Comparison of ENCODE assay signal across 24 cellular contexts in genomic region chr14:23665302-23666016, GRCh38. TPM values are rescaled to one million over a fixed set of nuclear protein-coding genes. Genes with fewer than 3 reads are reported as not detected.
DNase-seq lines count a peak whose midpoint lies in the region; ATAC-seq, FAIRE-seq and TF ChIP-seq lines count a peak whose summit lies in the region.
"Had no signal": no experiment of that assay in that cellular context is flagged by ENCODE, and none has a peak within 500 bp of the region (broad histone marks: within the 10 kb centered on the region; RNA-seq: fewer than 3 reads in every experiment).

No MANE protein-coding gene starts in this region.

- CTCF ChIA-PET in PC-3 (lab: Charles Lee) (interaction anchor here (0.5 to 1.3 kb wide), 6 partner anchors 18 to 265 kb away, joined by 3 to 19 read pairs (median 6); no protein-coding TSS in a partner anchor), H1 (lab: Charles Lee; ENCODE audit: partially characterized antibody) (interaction anchor here (0.6 to 4.3 kb wide), 51 partner anchors 9 to 294 kb away, joined by 3 to 45 read pairs (median 5); no protein-coding TSS in a partner anchor), HEK293T (lab: Yijun Ruan, JAX) (interaction anchor here (0.6 to 2.2 kb wide), 7 partner anchors 8 to 245 kb away, joined by 3 to 14 read pairs (median 4); no protein-coding TSS in a partner anchor), Calu3 (lab: Charles Lee) (interaction anchor here (0.7 to 1.7 kb wide), 8 partner anchors 29 to 253 kb away, joined by 3 to 45 read pairs (median 4); no protein-coding TSS in a partner anchor)

- no peak for TF ChIP-seq RAD21 in H1 (IDR thresholded peaks at IDR 0.05 in 1 of 2, conservative IDR thresholded peaks at IDR 0.05 in 1 of 2; ENCODE audit: low read depth in 2 of 2, low read length in 2 of 2)

- TF ChIP-seq EP300 in H1 (IDR thresholded peaks at IDR 0.05; ENCODE audit: borderline replicate concordance in 1 of 2, low read depth in 2 of 2, low read length in 2 of 2): no peak

- no peaks in the 10 kb centered on the region for H3K9me3 Mint-ChIP-seq in activated CD4-positive, alpha-beta T cell treated with anti-CD3 and anti-CD28 coated beads, Interleukin-2, amount 10 ng/mL, durations not matched to agents 24 days and 14 days
- H3K9me3 Mint-ChIP-seq in Calu3 (ENCODE audit: low read depth, unreplicated experiment): no peaks in the 10 kb centered on the region
- H3K9me3 Mint-ChIP-seq: CD4-positive, CD25-positive, alpha-beta regulatory T cell; naive thymus-derived CD8-positive, alpha-beta T cell; stimulated activated memory B cell treated with anti-CD40 and anti-IgM and Interleukin-4, amounts not matched to agents 10 μg/mL and 1 μg/mL and 100 μg/mL, for 72 hours had no signal

- no peaks in the 10 kb centered on the region for H3K4me1 Mint-ChIP-seq in activated CD4-positive, alpha-beta T cell treated with anti-CD3 and anti-CD28 coated beads, Interleukin-2, amount 10 ng/mL, durations not matched to agents 24 days and 14 days
- no peaks in the 10 kb centered on the region for H3K4me1 Mint-ChIP-seq in Calu3 (ENCODE audit: low read depth, unreplicated experiment)
- H3K4me1 Mint-ChIP-seq: CD4-positive, CD25-positive, alpha-beta regulatory T cell had no signal

- WGBS in H1 (ENCODE audit: extremely low coverage in 1 of 2, insufficient coverage in 1 of 2, insufficient read length in 1 of 2, insufficient replicate concordance in 2 of 2, low coverage in 1 of 2, low lambda C conversion rate in 2 of 2, missing lambda C conversion rate in 1 of 2), 2 experiments: 56% methylated on average over 4 of the region's 4 CpGs; no CpG with 5 or more reads in 1 of the 2 experiments

- no peaks in the 10 kb centered on the region for H3F3A ChIP-seq in PC-3 (ENCODE audit: low read length, unreplicated experiment)

- H3K4me3 ChIP-seq in PC-3 (ENCODE audit: low read length): no peak overlapping the region
- H3K4me3 ChIP-seq in H1 (ENCODE audit: extremely low read depth in 1 of 4, insufficient read depth in 2 of 4, low read depth in 3 of 4, low read length in 4 of 4): no peak overlapping the region
- H3K4me3 ChIP-seq: upper lobe of left lung had no signal

- no peak overlapping the region for H2BK20ac ChIP-seq in H1 (ENCODE audit: low read length)

- no peak overlapping the region for H3K14ac ChIP-seq in H1 (ENCODE audit: insufficient read length)

- no peak overlapping the region for H3K27ac ChIP-seq in PC-3 (ENCODE audit: low read length)
- no peak overlapping the region for H3K27ac ChIP-seq in H1 (ENCODE audit: low read depth, low read length)
- H3K27ac ChIP-seq: epithelial cell of prostate, upper lobe of left lung, VCaP had no signal

- no peak overlapping the region; the same call in 1 of the 2 replicates for H2BK12ac ChIP-seq in H1 (ENCODE audit: low read depth, low read length)

- no peak overlapping the region for H4K5ac ChIP-seq in H1 (ENCODE audit: insufficient read length, low read depth, low read length)

- TF ChIP-seq CTCF in GM12872 (IDR thresholded peaks at IDR 0.05; ENCODE audit: insufficient read depth, low read depth, low read length) (0 out of 3 replicates have a peak, but pooled peaks have one; percentile 14), PC-3 (conservative IDR thresholded peaks at IDR 0.05; ENCODE audit: low read depth, low read length) (no peak), H1 (IDR thresholded peaks at IDR 0.05; ENCODE audit: control extremely low read depth in 1 of 3, insufficient read depth in 1 of 3, low read depth in 1 of 3, low read length in 3 of 3) (no peak), Calu3 (IDR thresholded peaks at IDR 0.05; ENCODE audit: unreplicated experiment) (no peak)

- no peaks in the 10 kb centered on the region for H3K79me1 ChIP-seq in H1 (ENCODE audit: low read depth, low read length)

- no peak overlapping the region for H3K4ac ChIP-seq in H1 (replicated peaks; ENCODE audit: insufficient read length, low read depth, low read length)

- H2BK15ac ChIP-seq in H1 (ENCODE audit: low read length): no peak overlapping the region; the same call in 1 of the 2 replicates

- H2AFZ ChIP-seq in PC-3 (ENCODE audit: low read length) (no peak overlapping the region), H1 (ENCODE audit: low read length) (no peak overlapping the region)

- no peaks in the 10 kb centered on the region for H3K36me3 Mint-ChIP-seq in activated CD4-positive, alpha-beta T cell treated with anti-CD3 and anti-CD28 coated beads, Interleukin-2, amount 10 ng/mL, durations not matched to agents 24 days and 14 days (ENCODE audit: low read depth)
- H3K36me3 Mint-ChIP-seq in Calu3 (ENCODE audit: insufficient read depth, unreplicated experiment): no peaks in the 10 kb centered on the region
- H3K36me3 Mint-ChIP-seq: activated naive CD8-positive, alpha-beta T cell; CD4-positive, CD25-positive, alpha-beta regulatory T cell; naive thymus-derived CD8-positive, alpha-beta T cell; stimulated activated memory B cell treated with anti-CD40 and anti-IgM and Interleukin-4, amounts not matched to agents 10 μg/mL and 1 μg/mL and 100 μg/mL, for 72 hours had no signal

- peaks cover 54% of the 10 kb centered on the region for H3K27me3 ChIP-seq in PC-3 (ENCODE audit: low read length)
- H3K27me3 ChIP-seq in H1 (replicated peaks in 1 of 4; ENCODE audit: control insufficient read depth in 3 of 4, extremely low read depth in 1 of 4, insufficient read depth in 3 of 4, low read length in 3 of 4): no peaks in the 10 kb centered on the region
- H3K27me3 ChIP-seq: upper lobe of left lung had no signal

- H4K91ac ChIP-seq in H1 (replicated peaks; ENCODE audit: insufficient read length, low read length): no peak overlapping the region

- no peak overlapping the region for H3K56ac ChIP-seq in H1 (replicated peaks; ENCODE audit: insufficient read length, low read depth, low read length)

- no peaks in the 10 kb centered on the region for H3K36me3 ChIP-seq in PC-3 (ENCODE audit: low read depth, low read length)
- no peaks in the 10 kb centered on the region for H3K36me3 ChIP-seq in H1 (ENCODE audit: control insufficient read depth in 2 of 4, insufficient read depth in 4 of 4, low read length in 3 of 4)
- H3K36me3 ChIP-seq: upper lobe of left lung had no signal

- peaks cover 3% of the 10 kb centered on the region for H3K27me3 Mint-ChIP-seq in activated CD4-positive, alpha-beta T cell treated with anti-CD3 and anti-CD28 coated beads, Interleukin-2, amount 10 ng/mL, durations not matched to agents 24 days and 14 days
- peaks cover 74% of the 10 kb centered on the region for H3K27me3 Mint-ChIP-seq in Calu3 (ENCODE audit: unreplicated experiment)

- H3K9me3 ChIP-seq in PC-3 (ENCODE audit: low read length) (no peaks in the 10 kb centered on the region), H1 (ENCODE audit: insufficient read depth in 2 of 2, low read depth in 1 of 2, low read length in 1 of 2) (no peaks in the 10 kb centered on the region; a peak in 1 of 4 replicates)
- H3K9me3 ChIP-seq: upper lobe of left lung had no signal

- no peaks in the 10 kb centered on the region for H3K9me2 ChIP-seq in PC-3 (replicated peaks; ENCODE audit: low read length)

- peak; percentile 7 for DNase-seq in PC-3
- no peak for DNase-seq in H1 (ENCODE audit: low read depth in 1 of 2, low spot score in 2 of 2)
- DNase-seq in myocyte (ENCODE audit: low read depth): peak; percentile 7
- DNase-seq in activated CD4-positive, alpha-beta T cell treated with anti-CD3 and anti-CD28 coated beads, Interleukin-2, amount 10 ng/mL, durations not matched to agents 24 days and 14 days: no peak
- no peak for DNase-seq in HEK293T (ENCODE audit: extremely low spot score)
- DNase-seq in Calu3: no peak
- DNase-seq: activated CD4-positive, alpha-beta T cell treated with anti-CD3 and anti-CD28 coated beads for 4 hours; activated effector memory CD4-positive, alpha-beta T cell treated with Interleukin-2 at 50 U/mL for 16 hours; effector memory CD4-positive, alpha-beta T cell; midbrain; NCI-H1417 treated with DMSO at 0.1 percent for 48 hours; NCI-H2029 treated with DMSO at 0.1 percent for 48 hours; T-helper 9 cell; upper lobe of left lung had no signal

- H4K20me1 ChIP-seq in PC-3 (ENCODE audit: low read length) (no peaks in the 10 kb centered on the region), H1 (replicated peaks in 1 of 2; ENCODE audit: control insufficient read depth in 1 of 2, insufficient read depth in 2 of 2, low read length in 2 of 2) (no peaks in the 10 kb centered on the region)

- no peaks in the 10 kb centered on the region; the same call in 1 of the 2 replicates for H3K23me2 ChIP-seq in H1 (ENCODE audit: low read depth, low read length)

- intact Hi-C loops in PC-3 (cut with micrococcal nuclease): loop anchor here (1.0 kb wide), 1 partner anchor 245 kb away; no protein-coding TSS in a partner anchor
- intact Hi-C loops in activated CD4-positive, alpha-beta T cell treated with anti-CD3 and anti-CD28 coated beads, Interleukin-2, amount 10 ng/mL, durations not matched to agents 24 days and 14 days (cut with micrococcal nuclease): loop anchor here (1.0 kb wide), 1 partner anchor 289 kb away; no protein-coding TSS in a partner anchor
- intact Hi-C loops in Calu3 (cut with micrococcal nuclease; ENCODE audit: unreplicated experiment): loop anchor here (5.0 to 10.0 kb wide), 2 partner anchors 78 to 249 kb away; no protein-coding TSS in a partner anchor

- ATAC-seq in PC-3 (no peak; the same call in 1 of the 2 replicates), HG03135 (IDR thresholded peaks at IDR 0.05; ENCODE audit: unreplicated experiment) (no peak)
- ATAC-seq: naive thymus-derived CD8-positive, alpha-beta T cell; stimulated activated memory B cell treated with anti-CD40 and anti-IgM and Interleukin-4, amounts not matched to agents 10 μg/mL and 1 μg/mL and 100 μg/mL, for 72 hours had no signal

- BruUV-seq in PC-3 (replicated peaks; lab: Mats Ljungman, UMichigan): no TSS peak
- no TSS peak for BruUV-seq in Calu3 (replicated peaks; lab: Mats Ljungman, UMichigan)

- no peak for FAIRE-seq in H1 (lab: Jason Lieb, UNC)
- FAIRE-seq: colon had no signal

- no peak overlapping the region for H2BK5ac ChIP-seq in H1 (ENCODE audit: low read depth, low read length)

- H2BK120ac ChIP-seq in H1 (replicated peaks; ENCODE audit: low read depth, low read length): no peak overlapping the region

- H3K4me1 ChIP-seq in PC-3 (ENCODE audit: insufficient read depth, low read length) (no peaks in the 10 kb centered on the region), H1 (replicated peaks in 1 of 4; ENCODE audit: control insufficient read depth in 3 of 4, insufficient read depth in 4 of 4, low read length in 3 of 4) (no peaks in the 10 kb centered on the region)
- H3K4me1 ChIP-seq: upper lobe of left lung had no signal

- H3K9ac ChIP-seq in PC-3 (ENCODE audit: low read length) (no peak overlapping the region), H1 (replicated peaks in 1 of 4; ENCODE audit: extremely low read depth in 1 of 4, low read depth in 3 of 4, low read length in 3 of 4) (no peak overlapping the region)

- H3K23ac ChIP-seq in H1 (ENCODE audit: insufficient read length): no peak overlapping the region

- POLR2A ChIA-PET in PC-3 (lab: Charles Lee; ENCODE audit: unreplicated experiment) (no interaction called here), H1 (lab: Charles Lee; ENCODE audit: partially characterized antibody) (interaction anchor here (1.5 kb wide), 1 partner anchor 29 kb away, joined by 4 read pairs; no protein-coding TSS in a partner anchor), HEK293T (lab: Yijun Ruan, JAX) (no interaction called here)

- H4K8ac ChIP-seq in H1 (ENCODE audit: extremely low read depth, insufficient read depth, low read length): no peak overlapping the region

- H3K4me3 Mint-ChIP-seq in activated CD4-positive, alpha-beta T cell treated with anti-CD3 and anti-CD28 coated beads, Interleukin-2, amount 10 ng/mL, durations not matched to agents 24 days and 14 days: no peak overlapping the region
- H3K4me3 Mint-ChIP-seq in Calu3 (ENCODE audit: low read depth, unreplicated experiment): no peak overlapping the region
- H3K4me3 Mint-ChIP-seq: activated naive CD8-positive, alpha-beta T cell; CD4-positive, CD25-positive, alpha-beta regulatory T cell; naive thymus-derived CD8-positive, alpha-beta T cell; stimulated activated memory B cell treated with anti-CD40 and anti-IgM and Interleukin-4, amounts not matched to agents 10 μg/mL and 1 μg/mL and 100 μg/mL, for 72 hours had no signal

- TF ChIP-seq POLR2A in H1 (IDR thresholded peaks at IDR 0.05; ENCODE audit: control extremely low read depth in 1 of 2, low read depth in 2 of 2, low read length in 2 of 2): no peak

- H3K79me2 ChIP-seq in PC-3 (ENCODE audit: low read length): no peaks in the 10 kb centered on the region
- H3K79me2 ChIP-seq in H1 (ENCODE audit: control insufficient read depth in 1 of 2, insufficient read depth in 2 of 2, low read length in 2 of 2): no peaks in the 10 kb centered on the region

- H2AK5ac ChIP-seq in H1 (ENCODE audit: low read depth, low read length): 0 out of 2 replicates have a peak overlapping the region, but pooled peaks have one; percentile 60

- no peak overlapping the region for H3K27ac Mint-ChIP-seq in activated CD4-positive, alpha-beta T cell treated with anti-CD3 and anti-CD28 coated beads, Interleukin-2, amount 10 ng/mL, durations not matched to agents 24 days and 14 days
- H3K27ac Mint-ChIP-seq in Calu3 (ENCODE audit: unreplicated experiment): no peak overlapping the region
- H3K27ac Mint-ChIP-seq: activated naive CD8-positive, alpha-beta T cell; CD4-positive, CD25-positive, alpha-beta regulatory T cell; naive thymus-derived CD8-positive, alpha-beta T cell; stimulated activated memory B cell treated with anti-CD40 and anti-IgM and Interleukin-4, amounts not matched to agents 10 μg/mL and 1 μg/mL and 100 μg/mL, for 72 hours had no signal

- no peak overlapping the region for H3K4me2 ChIP-seq in PC-3 (ENCODE audit: low read length)
- no peak overlapping the region for H3K4me2 ChIP-seq in H1 (ENCODE audit: insufficient read depth in 1 of 2, low read depth in 2 of 2, low read length in 2 of 2)

- no peak overlapping the region for H3K18ac ChIP-seq in H1 (ENCODE audit: extremely low read depth, low read length)

RNA-seq across cellular contexts. Expression of gene DHRS2, which starts 29.3 kb away (rescaled TPM):
- total RNA-seq in PC-3 (2014; rRNA removed): 40.9 and 43.2 TPM in 2 replicates
- total RNA-seq in H1 (2021; fragmentation: NEBNext Ultra II Directional; extraction: Animal tissue kit (Norgen Biotek cat#: 25700)): 0.44 and 1.1 TPM in 2 replicates
- 3.5 and 4.4 TPM in 2 replicates for polyA plus RNA-seq in H1 (2011; rRNA removed)
- polyA plus RNA-seq in H1 (2011; cell fraction: cytosol; rRNA removed): 6.2 TPM
- 5.7 TPM for polyA plus RNA-seq in H1 (2011; cell fraction: nucleus; rRNA removed)
- polyA plus RNA-seq in H1 (2012, experiment 1 of 2): 0.91 to 2.7 TPM (median 1.8 TPM) in 4 replicates
- polyA plus RNA-seq in H1 (2012, experiment 2 of 2): 0.72 TPM
- polyA plus RNA-seq in H1 (2013, experiment 1 of 2): 1.5 TPM
- polyA plus RNA-seq in H1 (2013, experiment 2 of 2): 1.2 TPM
- polyA minus RNA-seq in H1 (2011; rRNA and poly(A)+ RNA removed): 4.0 and 4.9 TPM in 2 replicates
- polyA minus RNA-seq in H1 (2011; cell fraction: cytosol; rRNA and poly(A)+ RNA removed): 0.81 TPM
- polyA minus RNA-seq in H1 (2011; cell fraction: nucleus; rRNA and poly(A)+ RNA removed): 7.5 TPM
- total RNA-seq in myocyte: 0.19 and 1.2 TPM in 2 replicates
- 0.25 TPM for polyA plus RNA-seq in myocyte (2012)
- 2.4 and 3.1 TPM in 2 replicates for total RNA-seq in activated CD4-positive, alpha-beta T cell treated with anti-CD3 and anti-CD28 coated beads, Interleukin-2, amount 10 ng/mL, durations not matched to agents 24 days and 14 days
- 1.8 and 3.0 TPM in 2 replicates for total RNA-seq in Calu3 (2022)
- total RNA-seq: CD4-positive, CD25-positive, alpha-beta regulatory T cell; naive thymus-derived CD8-positive, alpha-beta T cell; subcutaneous adipose tissue had no signal
- polyA plus RNA-seq: naive thymus-derived CD8-positive, alpha-beta T cell had no signal

Comparison
In these comparisons a context has a peak if more than half of its experiments do, and no peak if none do; other contexts are left out.
1. DNase-seq: peak in PC-3 (single experiment) and myocyte (single experiment); none in H1 (0 of 2), activated CD4-positive, alpha-beta T cell treated with anti-CD3 and anti-CD28 coated beads, Interleukin-2, amount 10 ng/mL, durations not matched to agents 24 days and 14 days (single experiment), HEK293T (single experiment) and Calu3 (single experiment).
2. RNA of gene DHRS2, which starts 29.3 kb away (total RNA-seq): 40.9 to 43.2 TPM in PC-3; 2.4 to 3.1 TPM in activated CD4-positive, alpha-beta T cell treated with anti-CD3 and anti-CD28 coated beads, Interleukin-2, amount 10 ng/mL, durations not matched to agents 24 days and 14 days, 1.8 to 3.0 TPM in Calu3, 0.44 to 1.1 TPM in H1 and 0.19 to 1.2 TPM in myocyte; every median in the first group is over 10 times any median in the second.